26 cellular contexts compared by ENCODE assay signal in the genomic region with DNA sequence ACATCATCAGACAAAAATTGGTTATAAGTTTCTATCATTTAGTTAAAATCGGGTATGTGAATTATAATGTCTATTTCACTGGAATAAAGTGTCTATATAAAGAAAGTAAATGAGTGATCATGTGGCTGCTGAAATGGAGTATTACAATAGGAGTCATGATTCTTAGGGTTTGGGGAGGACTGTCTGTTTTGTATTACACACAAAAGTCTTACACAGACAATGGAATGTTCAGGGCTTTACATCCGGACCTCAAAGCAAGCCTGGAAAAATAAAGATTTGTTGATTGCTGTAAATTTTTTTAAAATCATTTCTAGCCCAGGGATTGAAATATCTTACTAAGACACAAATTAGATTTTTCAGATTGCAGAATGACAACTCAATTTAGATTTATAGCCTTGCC.
DNase-seq lines count a peak whose midpoint lies in the region; ATAC-seq and TF ChIP-seq lines count a peak whose summit lies in the region.
"Had no signal": no experiment of that assay in that cellular context is flagged by ENCODE, and none has a peak within 500 bp of the region (broad histone marks: within the 10 kb centered on the region; RNA-seq: fewer than 3 reads in every experiment).

No MANE protein-coding gene starts in this region.

- TF ChIP-seq CTCF in choroid plexus epithelial cell (conservative IDR thresholded peaks at IDR 0.05; ENCODE audit: low read depth, low read length) (no peak), fibroblast of the aortic adventitia (IDR thresholded peaks at IDR 0.05; ENCODE audit: insufficient read depth, low read length) (no peak)

- no peak for ATAC-seq in HG03521 (IDR thresholded peaks at IDR 0.05; ENCODE audit: unreplicated experiment)
- no peak for ATAC-seq in HG02798 (IDR thresholded peaks at IDR 0.05; ENCODE audit: poor library complexity, unreplicated experiment)
- ATAC-seq: HepG2, K562, PC-3 had no signal

- H3K4me3 ChIP-seq in choroid plexus epithelial cell (ENCODE audit: low read depth, low read length) (no peak overlapping the region), fibroblast of the aortic adventitia (ENCODE audit: low read depth, low read length) (no peak overlapping the region)
- H3K4me3 ChIP-seq: HAP-1, K562 had no signal

- DNase-seq in ELR (ENCODE audit: low read depth) (peak; percentile 10), choroid plexus epithelial cell (ENCODE audit: low read depth) (peak; percentile 64), fibroblast of the aortic adventitia (ENCODE audit: low read depth) (peak; percentile 21), iPS-NIHi7 (ENCODE audit: extremely low spot score) (no peak)
- DNase-seq in central memory CD4-positive, alpha-beta T cell = no peak
- DNase-seq: C1 segment of cervical spinal cord; CD4-positive, alpha-beta memory T cell; COR-L47; GF-D8; GOT3; HFFc6; Kasumi-1; MV-4-11; NCI-H1105; NCI-H1436 treated with DMSO at 0.1 percent for 48 hours; NCI-H187 treated with DMSO at 0.1 percent for 48 hours; NCI-H2107; NCI-H524; NCI-H774; PC-3; SK-N-SH had no signal

Comparison
In these comparisons a context has a peak if more than half of its experiments do, and no peak if none do; other contexts are left out.
1. DNase-seq: peak in ELR (single experiment), choroid plexus epithelial cell (single experiment) and fibroblast of the aortic adventitia (single experiment); none in central memory CD4-positive, alpha-beta T cell (single experiment) and iPS-NIHi7 (single experiment).